In the genomic region with DNA sequence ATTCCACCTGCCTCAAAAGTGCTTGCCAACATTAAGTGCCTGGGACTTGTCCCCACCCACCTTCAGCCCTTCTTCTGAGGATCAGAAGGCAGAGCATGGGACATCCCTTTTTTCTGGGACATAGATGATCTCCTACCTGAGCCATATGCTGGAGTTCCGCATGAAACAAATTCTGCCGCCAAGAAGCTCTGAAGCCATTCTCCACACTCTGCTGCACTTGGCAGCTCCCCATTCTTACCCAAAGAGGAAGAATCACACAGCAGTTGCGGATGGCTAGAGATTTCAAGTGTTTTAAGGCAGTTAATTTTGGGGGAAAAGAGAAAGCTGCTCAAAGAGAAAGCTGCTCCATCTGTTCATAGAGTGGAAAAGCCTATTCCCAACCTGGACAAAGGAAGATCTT, we compare ENCODE assay signal across 20 cellular contexts.
DNase-seq lines count a peak whose midpoint lies in the region; ATAC-seq and TF ChIP-seq lines count a peak whose summit lies in the region.
"Had no signal": no experiment of that assay in that cellular context is flagged by ENCODE, and none has a peak within 500 bp of the region (broad histone marks: within the 10 kb centered on the region; RNA-seq: fewer than 3 reads in every experiment).

No MANE protein-coding gene starts in this region.

- H3K36me3 ChIP-seq in CD4-positive, alpha-beta memory T cell (ENCODE audit: insufficient read depth, low read length): no peaks in the 10 kb centered on the region

- H3K27ac ChIP-seq in coronary artery: no peak overlapping the region
- no peak overlapping the region for H3K27ac ChIP-seq in CD4-positive, alpha-beta memory T cell (ENCODE audit: low read depth, low read length)
- H3K27ac ChIP-seq: HL-60 had no signal

- peaks cover 8 to 33% of the 10 kb centered on the region in 2 donors for H3K27me3 Mint-ChIP-seq in CD4-positive, alpha-beta memory T cell
- peaks cover 20 to 22% of the 10 kb centered on the region in 2 donors for H3K27me3 Mint-ChIP-seq in T-cell

- H3K4me1 Mint-ChIP-seq in CD4-positive, alpha-beta memory T cell: peaks cover 0 to 11% (median 5%) of the 10 kb centered on the region in 4 donors
- peaks cover 4 to 8% (median 8%) of the 10 kb centered on the region in 3 donors for H3K4me1 Mint-ChIP-seq in T-cell

- no peak for TF ChIP-seq CTCF in coronary artery (IDR thresholded peaks at IDR 0.05)

- H3K4me3 Mint-ChIP-seq in CD4-positive, alpha-beta memory T cell: no peak overlapping the region
- H3K4me3 Mint-ChIP-seq in T-cell: no peak overlapping the region
- H3K4me3 Mint-ChIP-seq: CD14-positive monocyte had no signal

- no peak overlapping the region for H3K27ac Mint-ChIP-seq in CD4-positive, alpha-beta memory T cell
- H3K27ac Mint-ChIP-seq in T-cell: no peak overlapping the region
- H3K27ac Mint-ChIP-seq: CD14-positive monocyte had no signal

- POLR2A ChIA-PET in CD4-positive, alpha-beta memory T cell (lab: Charles Lee; ENCODE audit: partially characterized antibody): no interaction called here
- POLR2A ChIA-PET in T-cell (lab: Charles Lee): no interaction called here

- H3K4me3 ChIP-seq in coronary artery: no peak overlapping the region
- no peak overlapping the region for H3K4me3 ChIP-seq in CD4-positive, alpha-beta memory T cell (ENCODE audit: low read length in 2 of 2)

- DNase-seq in NCI-H2171 treated with DMSO at 0.1 percent for 48 hours (lab: John Stamatoyannopoulos, UW) (peak; percentile 23), NCI-H2171 (lab: John Stamatoyannopoulos, UW) (no peak), NCI-H446 treated with DMSO at 0.1 percent for 48 hours (lab: John Stamatoyannopoulos, UW) (peak; percentile 63), coronary artery (ENCODE audit: low spot score) (peak; percentile 38), renal cortical epithelial cell (ENCODE audit: low read depth) (peak; percentile 16), T-cell (no peak)
- no peak for DNase-seq in CD4-positive, alpha-beta memory T cell
- DNase-seq: AML-193; H7; KBM-7; NCI-H1105 treated with DMSO at 0.1 percent for 48 hours; NCI-H2029 treated with DMSO at 0.1 percent for 48 hours; NCI-H510A; NCI-H774; NK-92 treated with Interleukin-12 subunit alpha and Interleukin-12 subunit beta, amount 100 ng/mL, for 24 hours had no signal

- no peak for ATAC-seq in T-cell (replicated peaks in 1 of 4)
- ATAC-seq in HG02852 (IDR thresholded peaks at IDR 0.05; ENCODE audit: unreplicated experiment): no peak
- ATAC-seq: Panc1, SK-N-SH treated with all-trans-retinoic acid at 6 μM for 48 hours had no signal

- peaks cover 0 to 11% (median 6%) of the 10 kb centered on the region in 8 donors for H3K9me3 Mint-ChIP-seq in CD4-positive, alpha-beta memory T cell
- H3K9me3 Mint-ChIP-seq in T-cell: peaks cover 0 to 9% (median 5%) of the 10 kb centered on the region in 3 donors

- intact Hi-C loops in CD4-positive, alpha-beta memory T cell (cut with micrococcal nuclease): no loop called here

- CTCF ChIA-PET in CD4-positive, alpha-beta memory T cell (lab: Charles Lee; ENCODE audit: partially characterized antibody): no interaction called here
- CTCF ChIA-PET in T-cell (lab: Charles Lee): no interaction called here

- H3K9me3 ChIP-seq in CD4-positive, alpha-beta memory T cell (ENCODE audit: control insufficient read depth in 1 of 2, low read length in 2 of 2): no peaks in the 10 kb centered on the region

- peaks cover 9% of the 10 kb centered on the region for H3K4me1 ChIP-seq in CD4-positive, alpha-beta memory T cell (ENCODE audit: insufficient read depth, low read length)

- H3K27me3 ChIP-seq in CD4-positive, alpha-beta memory T cell (ENCODE audit: insufficient read depth, low read length): no peaks in the 10 kb centered on the region

- peaks cover 0 to 3% of the 10 kb centered on the region in 2 donors for H3K36me3 Mint-ChIP-seq in CD4-positive, alpha-beta memory T cell
- H3K36me3 Mint-ChIP-seq in T-cell: no peaks in the 10 kb centered on the region
- H3K36me3 Mint-ChIP-seq: CD14-positive monocyte had no signal

Comparison
In these comparisons a context has a peak if more than half of its experiments do, and no peak if none do; other contexts are left out.
1. DNase-seq: peak in NCI-H2171 treated with DMSO at 0.1 percent for 48 hours (single experiment), NCI-H446 treated with DMSO at 0.1 percent for 48 hours (single experiment), coronary artery (single experiment) and renal cortical epithelial cell (single experiment); none in NCI-H2171 (single experiment), CD4-positive, alpha-beta memory T cell (0 of 5) and T-cell (0 of 34).